1 cellular context compared by ENCODE assay signal in the genomic region with DNA sequence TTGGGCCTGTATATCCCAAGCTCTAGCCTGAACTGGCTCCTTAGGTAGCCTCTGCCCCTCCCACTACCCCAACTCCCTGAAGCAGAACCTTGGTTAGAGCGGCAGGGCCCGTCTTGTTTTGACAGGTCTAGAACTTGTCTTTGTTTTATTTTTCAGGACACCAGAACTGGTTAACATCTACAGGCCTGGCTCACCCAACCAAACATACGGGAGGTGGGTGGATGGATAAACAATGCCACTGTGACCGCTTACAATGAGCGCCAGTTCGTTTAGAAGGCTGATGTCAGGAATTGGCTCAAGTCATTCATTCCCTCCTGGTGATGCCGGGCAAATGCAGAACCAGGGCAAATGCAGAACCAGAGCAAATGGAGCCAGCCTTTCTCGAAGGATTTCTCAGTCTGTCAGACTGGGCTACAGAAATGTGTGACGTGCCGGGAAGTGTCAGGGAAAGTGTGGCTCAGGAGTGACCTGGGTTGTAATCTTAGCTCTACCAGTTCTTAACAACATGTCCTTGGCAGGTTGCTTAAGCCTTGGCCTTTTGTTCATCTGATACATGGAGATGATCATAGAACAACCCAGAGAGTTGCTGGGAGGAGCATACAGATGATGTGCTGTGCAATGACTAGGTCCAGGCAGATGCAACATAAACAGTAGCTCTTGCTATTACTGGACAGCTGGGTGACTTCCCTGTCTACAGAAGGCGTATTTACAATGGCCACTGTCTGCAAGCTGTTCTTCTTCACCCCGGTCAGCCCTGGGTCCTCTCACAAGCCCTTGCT.
TF ChIP-seq lines count a peak whose summit lies in the region.

No MANE protein-coding gene starts in this region.

TF ChIP-seq in IMR-90, 13 proteins besides CTCF, POLR2A, EP300 and RAD21 (continued from another document):
- TF ChIP-seq NFE2L2 (IDR thresholded peaks at IDR 0.05; ENCODE audit: low read depth, low read length) (no peak), FOS (IDR thresholded peaks at IDR 0.05; ENCODE audit: low read depth, low read length) (no peak), MAZ (IDR thresholded peaks at IDR 0.05; ENCODE audit: borderline replicate concordance, low read depth, low read length) (no peak)
- TF ChIP-seq, protein P1, sequence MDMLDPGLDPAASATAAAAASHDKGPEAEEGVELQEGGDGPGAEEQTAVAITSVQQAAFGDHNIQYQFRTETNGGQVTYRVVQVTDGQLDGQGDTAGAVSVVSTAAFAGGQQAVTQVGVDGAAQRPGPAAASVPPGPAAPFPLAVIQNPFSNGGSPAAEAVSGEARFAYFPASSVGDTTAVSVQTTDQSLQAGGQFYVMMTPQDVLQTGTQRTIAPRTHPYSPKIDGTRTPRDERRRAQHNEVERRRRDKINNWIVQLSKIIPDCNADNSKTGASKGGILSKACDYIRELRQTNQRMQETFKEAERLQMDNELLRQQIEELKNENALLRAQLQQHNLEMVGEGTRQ (IDR thresholded peaks at IDR 0.05; ENCODE audit: low read depth, low read length): no peak
TF ChIP-seq in IMR-90: peak in this region for 0.
